Comparison of ENCODE assay signal across 16 cellular contexts in the genomic region with DNA sequence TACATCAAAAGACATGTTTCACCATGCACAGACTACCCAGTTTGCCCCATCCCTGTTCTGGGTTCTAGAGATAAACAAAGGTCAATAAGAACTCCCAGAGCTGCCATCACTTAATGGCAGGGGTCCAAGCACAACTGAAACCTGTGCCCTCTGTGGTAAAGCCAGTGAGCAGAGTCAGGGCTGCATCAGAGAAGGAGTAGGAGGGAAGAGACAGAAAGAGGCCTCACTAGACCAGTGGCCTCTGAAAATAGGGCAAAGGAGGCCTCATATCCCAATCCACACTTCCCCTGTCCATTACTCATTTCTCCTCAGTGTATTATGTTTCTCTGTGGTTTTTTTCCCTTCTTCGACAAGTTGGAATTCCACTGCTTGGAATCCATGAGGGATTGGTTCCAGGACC. TPM values are rescaled to one million over a fixed set of nuclear protein-coding genes. Genes with fewer than 3 reads are reported as not detected.
DNase-seq lines count a peak whose midpoint lies in the region; FAIRE-seq and TF ChIP-seq lines count a peak whose summit lies in the region.
"Had no signal": no experiment of that assay in that cellular context is flagged by ENCODE, and none has a peak within 500 bp of the region (broad histone marks: within the 10 kb centered on the region; RNA-seq: fewer than 3 reads in every experiment).

No MANE protein-coding gene starts in this region.

- no peaks in the 10 kb centered on the region for H4K20me1 ChIP-seq in mammary epithelial cell (ENCODE audit: insufficient read depth, low read length)

- BruUV-seq in mammary epithelial cell (replicated peaks; lab: Mats Ljungman, UMichigan) = no TSS peak

- intact Hi-C loops in mammary epithelial cell (cut with micrococcal nuclease) = loop anchor here (2.0 kb wide), 1 partner anchor 23 kb away; no protein-coding TSS in a partner anchor

- CTCF ChIA-PET in mammary epithelial cell (lab: Charles Lee; ENCODE audit: low non-redundant PET) = interaction anchor here (1.0 kb wide), 1 partner anchor 20 kb away, joined by 3 read pairs; no protein-coding TSS in a partner anchor

- H3K4me2 ChIP-seq in mammary epithelial cell (ENCODE audit: insufficient read depth, low read depth, low read length) = no peak overlapping the region

- no peak overlapping the region for H3K27ac ChIP-seq in mammary epithelial cell (ENCODE audit: insufficient read depth, low read depth, low read length)
- H3K27ac ChIP-seq in mesodermal cell (ENCODE audit: low read depth, low read length, severe bottlenecking) = peak overlapping the region; percentile 23
- H3K27ac ChIP-seq: pancreas had no signal

- DNase-seq in ACHN (peak; percentile 58), HTR-8/SVneo (ENCODE audit: insufficient read length, low spot score) (peak; percentile 25), mammary epithelial cell (peak; percentile 26), NOMO-1 (lab: John Stamatoyannopoulos, UW; ENCODE audit: unreplicated experiment in 2 of 2) (no peak), cerebellum (ENCODE audit: low spot score) (no peak), SHP77 treated with DMSO at 0.1 percent for 48 hours (lab: John Stamatoyannopoulos, UW) (no peak), HUDEP-2 (lab: John Stamatoyannopoulos, UW; ENCODE audit: unreplicated experiment in 76 of 76) (no peak)
- DNase-seq: activated CD4-positive, alpha-beta T cell treated with anti-CD3 and anti-CD28 coated beads for 4 hours; AML-193; DMS53; NCI-H2227 treated with DMSO at 0.1 percent for 48 hours; pancreas; stimulated activated CD4-positive, alpha-beta T cell treated with anti-CD3 and anti-CD28 coated beads, Interleukin-2, amount 100 ng/mL, for 24 hours had no signal

- H3K9me3 ChIP-seq in mammary epithelial cell (replicated peaks; ENCODE audit: insufficient read depth, low read length) (no peaks in the 10 kb centered on the region), mesodermal cell (ENCODE audit: control insufficient read depth, low read length) (no peaks in the 10 kb centered on the region)
- H3K9me3 ChIP-seq: pancreas had no signal

- no peaks in the 10 kb centered on the region for H3K79me2 ChIP-seq in mammary epithelial cell (ENCODE audit: insufficient read depth, low read length)

- H3K36me3 ChIP-seq in mammary epithelial cell (ENCODE audit: insufficient read depth, low read length) (no peaks in the 10 kb centered on the region), mesodermal cell (ENCODE audit: control insufficient read depth, insufficient read depth, low read length) (no peaks in the 10 kb centered on the region)
- H3K36me3 ChIP-seq: pancreas had no signal

- H2AFZ ChIP-seq in mammary epithelial cell (ENCODE audit: low read depth, low read length) = no peak overlapping the region

- in situ Hi-C loops in ACHN (cut with HindIII; ENCODE audit: low pct_ligation_motif_present, low pct_unique_long_range_greater_than_20kb, low sequenced_read_pairs) = no loop called here
- in situ Hi-C loops in mammary epithelial cell (cut with MboI; ENCODE audit: low sequenced_read_pairs in 2 of 2) = no loop called here

- 92% methylated on average over 1 of the region's 1 CpG for WGBS in mammary epithelial cell (ENCODE audit: low coverage, missing lambda C conversion rate)
- 100% methylated on average over 1 of the region's 1 CpG; no CpG with 5 or more reads in 1 of the 2 experiments for WGBS in mesodermal cell (ENCODE audit: insufficient coverage in 2 of 2), 2 experiments

- no peak overlapping the region for H3K9ac ChIP-seq in mammary epithelial cell (ENCODE audit: insufficient read depth, low read length)

- TF ChIP-seq CTCF in mammary epithelial cell (conservative IDR thresholded peaks at IDR 0.05 in 1 of 2, IDR thresholded peaks at IDR 0.05 in 1 of 2; ENCODE audit: extremely low read depth in 1 of 2, insufficient read depth in 1 of 2, low read depth in 1 of 2, low read length in 2 of 2) = no peak

- dilution Hi-C loops in mammary epithelial cell (cut with HindIII; ENCODE audit: low sequenced_read_pairs) = no loop called here

- no peak overlapping the region for H3K4me3 ChIP-seq in mammary epithelial cell (replicated peaks in 1 of 3; ENCODE audit: insufficient read depth in 1 of 3, low read depth in 2 of 3, low read length in 3 of 3)
- H3K4me3 ChIP-seq in mesodermal cell (ENCODE audit: extremely low read depth, insufficient read depth, low read length, poor library complexity, severe bottlenecking) = no peak overlapping the region
- H3K4me3 ChIP-seq: pancreas had no signal

- no peaks in the 10 kb centered on the region for H3K27me3 ChIP-seq in mammary epithelial cell (ENCODE audit: insufficient read depth, low read length)
- H3K27me3 ChIP-seq: pancreas had no signal

- no peak for FAIRE-seq in HTR-8/SVneo (lab: Jason Lieb, UNC)
- FAIRE-seq: pancreas had no signal

- H3K4me1 ChIP-seq in mammary epithelial cell (ENCODE audit: insufficient read depth, low read length) = peaks cover 25% of the 10 kb centered on the region
- H3K4me1 ChIP-seq in mesodermal cell (ENCODE audit: control insufficient read depth, insufficient read depth, low read length, poor library complexity, severe bottlenecking) = peaks cover 30% of the 10 kb centered on the region
- H3K4me1 ChIP-seq: pancreas had no signal

RNA-seq across cellular contexts. Expression of gene ATP1A2, which starts 10.2 kb away (rescaled TPM):
- total RNA-seq in mammary epithelial cell (under 1 TPM in 1 of 2 donors, not detected in 1; under 0.01 TPM), cerebellum (118 TPM)
- not detected for polyA plus RNA-seq in mammary epithelial cell
- polyA minus RNA-seq in mammary epithelial cell = not detected
- 10.8 TPM for polyA plus RNA-seq in mesodermal cell (2013, experiment 1 of 2)
- 9.4 TPM for polyA plus RNA-seq in mesodermal cell (2013, experiment 2 of 2)
- total RNA-seq: activated T-helper 17 cell treated with anti-CD3 and anti-CD28 coated beads, Interleukin-2, amount 50 U/mL, for 72 hours had no signal

RNA-seq across cellular contexts. Expression of gene ATP1A4, which starts 25.6 kb away (rescaled TPM):
- total RNA-seq in mammary epithelial cell (under 1 TPM in 1 of 2 donors, not detected in 1; under 0.01 TPM), cerebellum (0.64 TPM)
- not detected for polyA plus RNA-seq in mammary epithelial cell
- polyA minus RNA-seq in mammary epithelial cell = not detected
- 0.52 TPM for polyA plus RNA-seq in mesodermal cell (2013, experiment 1 of 2)
- polyA plus RNA-seq in mesodermal cell (2013, experiment 2 of 2) = 0.20 TPM
- total RNA-seq: pancreas had no signal
- polyA plus RNA-seq: pancreas had no signal

RNA-seq across cellular contexts. Expression of gene IGSF8, which starts 27.3 kb away (rescaled TPM):
- total RNA-seq in mammary epithelial cell (10 to 100 TPM; 28.7 to 34.2 TPM), cerebellum (24.0 TPM)
- 22.8 TPM for polyA plus RNA-seq in mammary epithelial cell
- 23.9 TPM for polyA minus RNA-seq in mammary epithelial cell
- 30.4 TPM for polyA plus RNA-seq in mesodermal cell (2013, experiment 1 of 2)
- polyA plus RNA-seq in mesodermal cell (2013, experiment 2 of 2) = 25.2 TPM

RNA-seq across cellular contexts. Expression of gene KCNJ9, which starts 44.4 kb away (rescaled TPM):
- not detected for total RNA-seq in mammary epithelial cell
- polyA plus RNA-seq in mammary epithelial cell = not detected
- not detected for polyA minus RNA-seq in mammary epithelial cell
- 0.11 TPM for polyA plus RNA-seq in mesodermal cell (2013, experiment 1 of 2)
- polyA plus RNA-seq in mesodermal cell (2013, experiment 2 of 2) = not detected
- total RNA-seq in cerebellum = 12.0 TPM
- total RNA-seq: mesothelial cell of epicardium, pancreas had no signal

RNA-seq across cellular contexts. Expression of gene KCNJ10, which starts 55.8 kb away (rescaled TPM):
- not detected for total RNA-seq in mammary epithelial cell
- not detected for polyA plus RNA-seq in mammary epithelial cell
- polyA minus RNA-seq in mammary epithelial cell = not detected
- 0.29 TPM for polyA plus RNA-seq in mesodermal cell (2013, experiment 1 of 2)
- polyA plus RNA-seq in mesodermal cell (2013, experiment 2 of 2) = 0.10 TPM
- total RNA-seq in cerebellum = 3.4 TPM
- total RNA-seq: activated T-helper 17 cell treated with anti-CD3 and anti-CD28 coated beads, Interleukin-2, amount 50 U/mL, for 72 hours had no signal

Comparison
In these comparisons a context has a peak if more than half of its experiments do, and no peak if none do; other contexts are left out.
1. DNase-seq: peak in ACHN (single experiment), HTR-8/SVneo (single experiment) and mammary epithelial cell (single experiment); none in NOMO-1 (0 of 2), cerebellum (single experiment), SHP77 treated with DMSO at 0.1 percent for 48 hours (single experiment) and HUDEP-2 (0 of 76).
2. RNA of gene ATP1A2, which starts 10.2 kb away (total RNA-seq): 118 TPM in cerebellum (single experiment); under 0.01 TPM in mammary epithelial cell; every median in the first group is over 100 times any median in the second.